13 cellular contexts compared by ENCODE assay signal in genomic region chr1:59138402-59138801, GRCh38.
DNase-seq lines count a peak whose midpoint lies in the region; ATAC-seq and TF ChIP-seq lines count a peak whose summit lies in the region.
"Had no signal": no experiment of that assay in that cellular context is flagged by ENCODE, and none has a peak within 500 bp of the region (broad histone marks: within the 10 kb centered on the region; RNA-seq: fewer than 3 reads in every experiment).

No MANE protein-coding gene starts in this region.

- H3K27ac ChIP-seq in HL-60 (replicated peaks) = peak overlapping the region; percentile 50

- H3K27me3 Mint-ChIP-seq in stimulated activated memory B cell treated with anti-CD40 and anti-IgM and Interleukin-4, amounts not matched to agents 10 μg/mL and 1 μg/mL and 100 μg/mL, for 72 hours = no peaks in the 10 kb centered on the region
- H3K27me3 Mint-ChIP-seq: activated CD4-positive, alpha-beta T cell treated with anti-CD3 and anti-CD28 coated beads, Interleukin-2, amount 10 ng/mL, durations not matched to agents 24 days and 14 days had no signal

- peak; percentile 53 for ATAC-seq in stimulated activated memory B cell treated with anti-CD40 and anti-IgM and Interleukin-4, amounts not matched to agents 10 μg/mL and 1 μg/mL and 100 μg/mL, for 72 hours
- ATAC-seq in HG03342 (IDR thresholded peaks at IDR 0.05; ENCODE audit: unreplicated experiment) = no peak
- ATAC-seq: activated naive CD8-positive, alpha-beta T cell treated with anti-CD3 and anti-CD28 coated beads, Interleukin-2, amount 50 U/mL, for 24 hours; stimulated activated naive CD8-positive, alpha-beta T cell treated with anti-CD3 and anti-CD28 coated beads, Interleukin-15, Interleukin-2, amounts not matched to agents 100 U/mL and 50 U/mL, for 24 hours had no signal

- no peak overlapping the region for H3K4me3 Mint-ChIP-seq in stimulated activated memory B cell treated with anti-CD40 and anti-IgM and Interleukin-4, amounts not matched to agents 10 μg/mL and 1 μg/mL and 100 μg/mL, for 72 hours
- H3K4me3 Mint-ChIP-seq: activated CD4-positive, alpha-beta T cell treated with anti-CD3 and anti-CD28 coated beads, Interleukin-2, amount 10 ng/mL, durations not matched to agents 24 days and 14 days; activated naive CD8-positive, alpha-beta T cell treated with anti-CD3 and anti-CD28 coated beads, Interleukin-2, amount 50 U/mL, for 24 hours; activated T-cell treated with anti-CD3 and anti-CD28 coated beads, Interleukin-2, amount 50 U/mL, for 24 hours had no signal

- H3K9me3 Mint-ChIP-seq in stimulated activated memory B cell treated with anti-CD40 and anti-IgM and Interleukin-4, amounts not matched to agents 10 μg/mL and 1 μg/mL and 100 μg/mL, for 72 hours = no peaks in the 10 kb centered on the region
- H3K9me3 Mint-ChIP-seq: activated naive CD8-positive, alpha-beta T cell treated with anti-CD3 and anti-CD28 coated beads, Interleukin-2, amount 50 U/mL, for 24 hours; activated T-cell treated with anti-CD3 and anti-CD28 coated beads, Interleukin-2, amount 50 U/mL, for 24 hours had no signal

- H3K27ac Mint-ChIP-seq in stimulated activated memory B cell treated with anti-CD40 and anti-IgM and Interleukin-4, amounts not matched to agents 10 μg/mL and 1 μg/mL and 100 μg/mL, for 72 hours = peak overlapping the region; percentile 59
- H3K27ac Mint-ChIP-seq: activated CD4-positive, alpha-beta T cell treated with anti-CD3 and anti-CD28 coated beads, Interleukin-2, amount 10 ng/mL, durations not matched to agents 24 days and 14 days; activated naive CD8-positive, alpha-beta T cell treated with anti-CD3 and anti-CD28 coated beads, Interleukin-2, amount 50 U/mL, for 24 hours; activated T-cell treated with anti-CD3 and anti-CD28 coated beads, Interleukin-2, amount 50 U/mL, for 24 hours had no signal

- no peak overlapping the region for H3K4me3 ChIP-seq in HL-60 (replicated peaks; ENCODE audit: insufficient read depth, low read length)

- peaks cover 41% of the 10 kb centered on the region for H3K4me1 Mint-ChIP-seq in stimulated activated memory B cell treated with anti-CD40 and anti-IgM and Interleukin-4, amounts not matched to agents 10 μg/mL and 1 μg/mL and 100 μg/mL, for 72 hours

- H3K27me3 ChIP-seq in HL-60 (ENCODE audit: insufficient read depth, poor library complexity, severe bottlenecking) = no peaks in the 10 kb centered on the region

- no peaks in the 10 kb centered on the region for H3K36me3 Mint-ChIP-seq in stimulated activated memory B cell treated with anti-CD40 and anti-IgM and Interleukin-4, amounts not matched to agents 10 μg/mL and 1 μg/mL and 100 μg/mL, for 72 hours

- TF ChIP-seq CTCF in HL-60 (IDR thresholded peaks at IDR 0.05; ENCODE audit: insufficient read depth, low read length) = no peak

- DNase-seq in HL-60 (ENCODE audit: low read depth in 1 of 2, low spot score in 1 of 2) = peak; percentile 45 to 72
- peak; percentile 59 for DNase-seq in SKM-1 treated with dmso at 0.1 percent for 144 hours (lab: John Stamatoyannopoulos, UW; ENCODE audit: unreplicated experiment)
- peak; percentile 40 for DNase-seq in left kidney (ENCODE audit: low read depth, low spot score)
- no peak for DNase-seq in HUDEP-2 (lab: John Stamatoyannopoulos, UW; ENCODE audit: unreplicated experiment in 76 of 76)
- DNase-seq in AG08395 (ENCODE audit: low spot score) = no peak
- DNase-seq: activated CD4-positive, alpha-beta T cell treated with anti-CD3 and anti-CD28 coated beads, Interleukin-2, amount 10 ng/mL, durations not matched to agents 24 days and 14 days; activated naive CD8-positive, alpha-beta T cell treated with anti-CD3 and anti-CD28 coated beads, Interleukin-2, amount 50 U/mL, for 24 hours; activated T-cell treated with anti-CD3 and anti-CD28 coated beads, Interleukin-2, amount 50 U/mL, for 24 hours; COR-L47; NCI-H2107; stimulated activated naive CD8-positive, alpha-beta T cell treated with anti-CD3 and anti-CD28 coated beads, Interleukin-15, Interleukin-2, amounts not matched to agents 100 U/mL and 50 U/mL, for 24 hours had no signal

Comparison
In these comparisons a context has a peak if more than half of its experiments do, and no peak if none do; other contexts are left out.
1. DNase-seq: peak in HL-60 (2 of 2), SKM-1 treated with dmso at 0.1 percent for 144 hours (single experiment) and left kidney (single experiment); none in HUDEP-2 (0 of 76) and AG08395 (single experiment).